Comparison of ENCODE assay signal across 20 cellular contexts in the genomic region with DNA sequence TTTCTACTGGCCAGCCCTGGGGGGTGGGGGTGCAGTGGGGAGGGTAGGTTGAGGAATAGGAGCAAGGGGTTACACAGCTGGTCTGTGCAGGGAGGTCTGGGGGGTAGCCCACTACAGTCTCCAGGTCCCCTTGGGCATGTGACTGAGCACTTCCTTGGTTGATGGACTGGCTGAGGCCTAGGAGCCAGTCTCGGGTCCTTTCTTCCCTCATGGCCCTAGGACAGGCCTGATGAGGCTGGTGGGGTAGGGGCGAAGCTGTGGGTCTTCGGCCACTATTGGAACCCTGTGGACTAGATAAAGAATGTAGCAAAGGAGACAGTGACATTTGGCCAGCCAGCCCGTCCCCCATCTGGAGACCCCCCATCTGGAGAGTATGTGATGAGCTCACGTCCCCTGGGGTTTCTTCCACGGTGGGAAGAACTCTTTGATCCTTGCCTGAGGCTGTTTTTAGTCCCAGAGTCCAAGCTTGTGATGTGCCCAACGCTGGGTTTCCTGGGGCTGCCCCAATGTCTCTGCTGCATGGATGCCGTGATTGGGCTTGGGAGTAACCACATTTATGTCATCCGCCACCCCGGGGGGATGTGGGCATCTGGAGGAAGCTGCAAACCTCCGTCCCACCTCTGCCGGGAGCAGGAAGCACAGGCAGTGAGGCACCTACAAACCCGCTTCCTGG. TPM values are rescaled to one million over a fixed set of nuclear protein-coding genes. Genes with fewer than 3 reads are reported as not detected.
DNase-seq lines count a peak whose midpoint lies in the region; ATAC-seq, FAIRE-seq and TF ChIP-seq lines count a peak whose summit lies in the region.
"Had no signal": no experiment of that assay in that cellular context is flagged by ENCODE, and none has a peak within 500 bp of the region (broad histone marks: within the 10 kb centered on the region; RNA-seq: fewer than 3 reads in every experiment).

No MANE protein-coding gene starts in this region.

- H3K36me3 ChIP-seq in DND-41 (ENCODE audit: insufficient read depth, low read length) (no peaks in the 10 kb centered on the region), H1 (ENCODE audit: control insufficient read depth in 2 of 4, insufficient read depth in 4 of 4, low read length in 3 of 4) (no peaks in the 10 kb centered on the region), HepG2 (replicated peaks in 1 of 2; ENCODE audit: control insufficient read depth in 1 of 2, insufficient read depth in 2 of 2, low read length in 2 of 2) (no peaks in the 10 kb centered on the region), mesendoderm (ENCODE audit: control insufficient read depth, insufficient read depth, low read length) (no peaks in the 10 kb centered on the region)

- H2AK5ac ChIP-seq in H1 (ENCODE audit: low read depth, low read length) (no peak overlapping the region; the same call in 1 of the 2 replicates), mesendoderm (ENCODE audit: low read length) (no peak overlapping the region)

- 86% methylated on average over 12 of the region's 13 CpGs; no CpG with 5 or more reads in 1 of the 2 experiments for WGBS in H1 (ENCODE audit: extremely low coverage in 1 of 2, insufficient coverage in 1 of 2, insufficient read length in 1 of 2, insufficient replicate concordance in 2 of 2, low coverage in 1 of 2, low lambda C conversion rate in 2 of 2, missing lambda C conversion rate in 1 of 2), 2 experiments
- 39% methylated on average over 11 of the region's 13 CpGs for WGBS in HepG2 (ENCODE audit: low lambda C conversion rate)
- no CpG with 5 or more reads among the region's 13 CpGs for WGBS in mesendoderm (ENCODE audit: extremely low coverage, insufficient coverage, low lambda C conversion rate)

- H4K5ac ChIP-seq in H1 (ENCODE audit: insufficient read length, low read depth, low read length) (no peak overlapping the region), mesendoderm (ENCODE audit: low read length) (no peak overlapping the region)

- H3K14ac ChIP-seq in H1 (ENCODE audit: insufficient read length) = no peak overlapping the region

- in situ Hi-C loops in HepG2 (cut with HindIII; ENCODE audit: extremely low pct_ligation_motif_present, low pct_unique_long_range_greater_than_20kb) = no loop called here

- H3K9me3 ChIP-seq in DND-41 (ENCODE audit: insufficient read depth, low read length, severe bottlenecking) (peaks cover 5% of the 10 kb centered on the region), T-helper 17 cell (ENCODE audit: control insufficient read depth, low read length, poor library complexity, severe bottlenecking) (no peaks in the 10 kb centered on the region), H1 (ENCODE audit: insufficient read depth in 2 of 2, low read depth in 1 of 2, low read length in 1 of 2) (no peaks in the 10 kb centered on the region), HepG2 (ENCODE audit: low read length) (no peaks in the 10 kb centered on the region)

- no peak overlapping the region for H3K27ac ChIP-seq in DND-41 (ENCODE audit: low read length)
- H3K27ac ChIP-seq in H1 (ENCODE audit: low read depth, low read length) = no peak overlapping the region
- no peak overlapping the region for H3K27ac ChIP-seq in HepG2 (ENCODE audit: extremely low read length, insufficient read depth, low read length)
- no peak overlapping the region for H3K27ac ChIP-seq in mesendoderm (ENCODE audit: low read depth, low read length)
- H3K27ac ChIP-seq: 22Rv1, PC-9 had no signal

- H3K4me3 Mint-ChIP-seq in T-helper 17 cell = peak overlapping the region; percentile 67
- H3K4me3 Mint-ChIP-seq: dendritic cell treated with granulocyte-macrophage colony-stimulating factor and Interleukin-4, amounts not matched to agents 40 ng/mL and 50 ng/mL, for 4 days; type B pancreatic cell had no signal

- H3K23ac ChIP-seq in H1 (ENCODE audit: insufficient read length) (no peak overlapping the region), mesendoderm (ENCODE audit: low read length) (no peak overlapping the region)

- no peak overlapping the region for H3K18ac ChIP-seq in H1 (ENCODE audit: extremely low read depth, low read length)
- no peak overlapping the region for H3K18ac ChIP-seq in mesendoderm (ENCODE audit: low read length)

- POLR2A ChIA-PET in H1 (lab: Charles Lee; ENCODE audit: partially characterized antibody) = interaction anchor here (1.2 kb wide), 1 partner anchor 14 kb away, joined by 4 read pairs; no protein-coding TSS in a partner anchor
- POLR2A ChIA-PET in HepG2 (lab: Yijun Ruan, JAX) = no interaction called here

- H4K8ac ChIP-seq in H1 (ENCODE audit: extremely low read depth, insufficient read depth, low read length) = no peak overlapping the region; the same call in 1 of the 2 replicates
- no peak overlapping the region for H4K8ac ChIP-seq in mesendoderm (ENCODE audit: low read depth, low read length)

- H3K4ac ChIP-seq in H1 (replicated peaks; ENCODE audit: insufficient read length, low read depth, low read length) (no peak overlapping the region), mesendoderm (ENCODE audit: low read depth, low read length) (no peak overlapping the region)

- H2BK15ac ChIP-seq in H1 (ENCODE audit: low read length) = no peak overlapping the region
- H2BK15ac ChIP-seq in mesendoderm (replicated peaks; ENCODE audit: low read depth) = no peak overlapping the region

- H3K4me2 ChIP-seq in DND-41 (ENCODE audit: insufficient read depth, low read length) = no peak overlapping the region
- H3K4me2 ChIP-seq in H1 (ENCODE audit: insufficient read depth in 1 of 2, low read depth in 2 of 2, low read length in 2 of 2) = no peak overlapping the region
- no peak overlapping the region for H3K4me2 ChIP-seq in HepG2 (ENCODE audit: low read depth, low read length)
- no peak overlapping the region for H3K4me2 ChIP-seq in mesendoderm (ENCODE audit: low read length)
- H3K4me2 ChIP-seq: PC-9 had no signal

- H4K20me1 ChIP-seq in DND-41 (ENCODE audit: insufficient read depth, low read length) = no peaks in the 10 kb centered on the region
- H4K20me1 ChIP-seq in H1 (replicated peaks in 1 of 2; ENCODE audit: control insufficient read depth in 1 of 2, insufficient read depth in 2 of 2, low read length in 2 of 2) = no peaks in the 10 kb centered on the region
- no peaks in the 10 kb centered on the region for H4K20me1 ChIP-seq in HepG2 (ENCODE audit: insufficient read depth, low read length)

- H3K36me3 Mint-ChIP-seq in T-helper 17 cell (ENCODE audit: low read depth) = no peaks in the 10 kb centered on the region
- H3K36me3 Mint-ChIP-seq: type B pancreatic cell had no signal

- H3K4me3 ChIP-seq in DND-41 (ENCODE audit: low read depth in 1 of 2, low read length in 2 of 2) (no peak overlapping the region), H1 (ENCODE audit: extremely low read depth in 1 of 4, insufficient read depth in 2 of 4, low read depth in 3 of 4, low read length in 4 of 4) (no peak overlapping the region), HepG2 (replicated peaks in 1 of 3; ENCODE audit: insufficient read depth in 1 of 3, low read depth in 2 of 3, low read length in 3 of 3) (no peak overlapping the region), mesendoderm (ENCODE audit: low read length) (no peak overlapping the region)
- H3K4me3 ChIP-seq: PC-9 had no signal

- peaks cover 8% of the 10 kb centered on the region for H3K27me3 Mint-ChIP-seq in T-helper 17 cell

- no peak overlapping the region for H3K56ac ChIP-seq in H1 (replicated peaks; ENCODE audit: insufficient read length, low read depth, low read length)
- H3K56ac ChIP-seq in mesendoderm (ENCODE audit: low read length) = no peak overlapping the region

- BruUV-seq in HepG2 (replicated peaks; lab: Mats Ljungman, UMichigan) = no TSS peak

- peaks cover 19% of the 10 kb centered on the region for H3K4me1 Mint-ChIP-seq in T-helper 17 cell

- H3K79me1 ChIP-seq in H1 (ENCODE audit: low read depth, low read length) (no peaks in the 10 kb centered on the region), mesendoderm (ENCODE audit: low read length) (no peaks in the 10 kb centered on the region)

- H2BK5ac ChIP-seq in H1 (ENCODE audit: low read depth, low read length) (no peak overlapping the region), mesendoderm (ENCODE audit: low read length) (no peak overlapping the region)

- H3K27me3 ChIP-seq in DND-41 (ENCODE audit: insufficient read depth, low read length, poor library complexity) (no peaks in the 10 kb centered on the region), H1 (replicated peaks in 1 of 4; ENCODE audit: control insufficient read depth in 3 of 4, extremely low read depth in 1 of 4, insufficient read depth in 3 of 4, low read length in 3 of 4) (no peaks in the 10 kb centered on the region; a peak in 3 of 7 replicates), HepG2 (ENCODE audit: control insufficient read depth in 1 of 2, insufficient read depth in 2 of 2, low read length in 2 of 2) (peaks cover 1 to 31% of the 10 kb centered on the region in 2 experiments; a peak in 2 of 5 replicates), mesendoderm (ENCODE audit: insufficient read depth, low read length, poor library complexity) (no peaks in the 10 kb centered on the region)

- H3K23me2 ChIP-seq in H1 (ENCODE audit: low read depth, low read length) = no peaks in the 10 kb centered on the region; the same call in 1 of the 2 replicates

- DNase-seq in NCI-H82 (lab: John Stamatoyannopoulos, UW) (peak; percentile 20), NCI-H82 treated with DMSO at 0.1 percent for 48 hours (lab: John Stamatoyannopoulos, UW; ENCODE audit: unreplicated experiment) (no peak), DND-41 (peak; percentile 37), T-helper 17 cell (no peak), H1 (ENCODE audit: low read depth in 1 of 2, low spot score in 2 of 2) (no peak), NCI-H1694 treated with DMSO at 0.1 percent for 48 hours (lab: John Stamatoyannopoulos, UW) (no peak), HepG2 (ENCODE audit: low spot score) (no peak), mesendoderm (no peak)
- DNase-seq: activated CD8-positive, alpha-beta memory T cell treated with anti-CD3 and anti-CD28 coated beads, Interleukin-2, amount 50 U/mL, for 4 hours; activated effector memory CD4-positive, alpha-beta T cell treated with Interleukin-2 at 50 U/mL for 16 hours; AML-193; amniotic stem cell; head of caudate nucleus; NCI-H1105 treated with DMSO at 0.1 percent for 48 hours; NCI-H2081 treated with DMSO at 0.1 percent for 48 hours; PC-9; stimulated activated CD4-positive, alpha-beta T cell treated with anti-CD3 and anti-CD28 coated beads, Interleukin-12 subunit alpha, Interleukin-12 subunit beta, amount 100 ng/mL, for 4 hours had no signal

- intact Hi-C loops in HepG2 (cut with micrococcal nuclease; ENCODE audit: unreplicated experiment) = no loop called here

- H3K27ac Mint-ChIP-seq in T-helper 17 cell = peak overlapping the region; percentile 66
- H3K27ac Mint-ChIP-seq: dendritic cell treated with granulocyte-macrophage colony-stimulating factor and Interleukin-4, amounts not matched to agents 40 ng/mL and 50 ng/mL, for 4 days had no signal

- H3K9ac ChIP-seq in DND-41 (ENCODE audit: low read depth, low read length) (no peak overlapping the region), H1 (replicated peaks in 1 of 4; ENCODE audit: extremely low read depth in 1 of 4, low read depth in 3 of 4, low read length in 3 of 4) (no peak overlapping the region), HepG2 (ENCODE audit: insufficient read depth, low read depth, low read length) (no peak overlapping the region), mesendoderm (ENCODE audit: low read length) (no peak overlapping the region)

- H3K79me2 ChIP-seq in DND-41 (ENCODE audit: insufficient read depth, low read length) = no peaks in the 10 kb centered on the region
- H3K79me2 ChIP-seq in H1 (ENCODE audit: control insufficient read depth in 1 of 2, insufficient read depth in 2 of 2, low read length in 2 of 2) = no peaks in the 10 kb centered on the region
- H3K79me2 ChIP-seq in HepG2 (ENCODE audit: insufficient read depth, low read length) = no peaks in the 10 kb centered on the region
- no peaks in the 10 kb centered on the region for H3K79me2 ChIP-seq in mesendoderm (ENCODE audit: control insufficient read depth, insufficient read depth, low read length)

- ATAC-seq in DND-41 (ENCODE audit: insufficient read depth, low read depth) = peak; percentile 62; the same call in 2 of the 3 replicates
- peak; percentile 39 for ATAC-seq in T-helper 17 cell
- ATAC-seq in HepG2 = no peak

- TF ChIP-seq EP300 in H1 (IDR thresholded peaks at IDR 0.05; ENCODE audit: borderline replicate concordance in 1 of 2, low read depth in 2 of 2, low read length in 2 of 2) (no peak), HepG2 (IDR thresholded peaks at IDR 0.05; ENCODE audit: low read depth in 2 of 2, low read length in 2 of 2) (no peak), HepG2 (CRISPR knock-in tag; IDR thresholded peaks at IDR 0.05; ENCODE audit: borderline replicate concordance) (no peak)

- H3K4me1 ChIP-seq in DND-41 (ENCODE audit: insufficient read depth, low read length) (no peaks in the 10 kb centered on the region), H1 (replicated peaks in 1 of 4; ENCODE audit: control insufficient read depth in 3 of 4, insufficient read depth in 4 of 4, low read length in 3 of 4) (peaks cover 0 to 18% (median 11%) of the 10 kb centered on the region in 4 experiments; a peak in 6 of 7 replicates), HepG2 (ENCODE audit: insufficient read depth, low read length) (no peaks in the 10 kb centered on the region), mesendoderm (ENCODE audit: control insufficient read depth, low read depth, low read length) (peaks cover 3% of the 10 kb centered on the region)

- H2BK120ac ChIP-seq in H1 (replicated peaks; ENCODE audit: low read depth, low read length) (no peak overlapping the region), mesendoderm (ENCODE audit: low read depth, low read length) (no peak overlapping the region)

- no peak overlapping the region for H4K91ac ChIP-seq in H1 (replicated peaks; ENCODE audit: insufficient read length, low read length)

- H2BK12ac ChIP-seq in H1 (ENCODE audit: low read depth, low read length) = no peak overlapping the region

- no peak overlapping the region for H2BK20ac ChIP-seq in H1 (ENCODE audit: low read length)

- CTCF ChIA-PET in H1 (lab: Charles Lee; ENCODE audit: partially characterized antibody) = interaction anchor here (0.6 to 59.4 kb wide), 13 partner anchors 0 to 466 kb away, joined by 3 to 1374 read pairs (median 3); partner anchors contain the start of gene NEUROG3
- CTCF ChIA-PET in HepG2 (lab: Yijun Ruan, JAX; ENCODE audit: low intra/inter-chr PET ratio, low total read pairs) = no interaction called here

- TF ChIP-seq CTCF in DND-41 (IDR thresholded peaks at IDR 0.05; ENCODE audit: borderline replicate concordance, extremely low read depth, low read length, poor library complexity, severe bottlenecking) (no peak), H1 (IDR thresholded peaks at IDR 0.05; ENCODE audit: control extremely low read depth in 1 of 3, insufficient read depth in 1 of 3, low read depth in 1 of 3, low read length in 3 of 3) (no peak), HepG2 (CRISPR knock-in tag; IDR thresholded peaks at IDR 0.05) (no peak)

- FAIRE-seq in H1 (lab: Jason Lieb, UNC) (no peak), HepG2 (lab: Jason Lieb, UNC) (no peak)

- TF ChIP-seq POLR2A in H1 (IDR thresholded peaks at IDR 0.05; ENCODE audit: control extremely low read depth in 1 of 2, low read depth in 2 of 2, low read length in 2 of 2) (no peak), HepG2 (IDR thresholded peaks at IDR 0.05; ENCODE audit: insufficient read depth in 1 of 2, low read depth in 2 of 2, low read length in 2 of 2) (no peak)

- TF ChIP-seq RAD21 in H1 (IDR thresholded peaks at IDR 0.05 in 1 of 2, conservative IDR thresholded peaks at IDR 0.05 in 1 of 2; ENCODE audit: low read depth in 2 of 2, low read length in 2 of 2) (no peak), HepG2 (CRISPR knock-in tag; IDR thresholded peaks at IDR 0.05) (no peak)

- no peak overlapping the region for H2AFZ ChIP-seq in DND-41 (ENCODE audit: low read depth, low read length)
- H2AFZ ChIP-seq in H1 (ENCODE audit: low read length) = no peak overlapping the region
- H2AFZ ChIP-seq in HepG2 (ENCODE audit: low read length) = no peak overlapping the region
- H2AFZ ChIP-seq: PC-9 had no signal

RNA-seq across cellular contexts. Expression of gene FAM241B, which starts 20.7 kb away (rescaled TPM):
- total RNA-seq in T-helper 17 cell = 1 to 10 TPM; 8.1 TPM
- total RNA-seq in H1 (2021; fragmentation: NEBNext Ultra II Directional; extraction: Animal tissue kit (Norgen Biotek cat#: 25700)) = 18.6 and 19.3 TPM in 2 replicates
- polyA plus RNA-seq in H1 (2011; rRNA removed) = 29.2 and 30.1 TPM in 2 replicates
- polyA plus RNA-seq in H1 (2011; cell fraction: cytosol; rRNA removed) = 33.7 TPM
- polyA plus RNA-seq in H1 (2011; cell fraction: nucleus; rRNA removed) = 23.0 TPM
- polyA plus RNA-seq in H1 (2012, experiment 1 of 2) = 24.7 to 33.7 TPM (median 28.7 TPM) in 4 replicates
- polyA plus RNA-seq in H1 (2012, experiment 2 of 2) = 21.4 TPM
- polyA plus RNA-seq in H1 (2013, experiment 1 of 2) = 18.9 TPM
- 20.3 TPM for polyA plus RNA-seq in H1 (2013, experiment 2 of 2)
- polyA minus RNA-seq in H1 (2011; rRNA and poly(A)+ RNA removed) = 9.3 and 11.0 TPM in 2 replicates
- polyA minus RNA-seq in H1 (2011; cell fraction: cytosol; rRNA and poly(A)+ RNA removed) = 8.7 TPM
- 14.9 TPM for polyA minus RNA-seq in H1 (2011; cell fraction: nucleus; rRNA and poly(A)+ RNA removed)
- total RNA-seq in HepG2 (2016; rRNA removed; fragmentation: Illumina TruSeq; extraction: Trizol) = 1.9 and 2.0 TPM in 2 replicates
- 1.2 and 1.6 TPM in 2 replicates for total RNA-seq in HepG2 (2016; cell fraction: cytosol; rRNA removed; fragmentation: Illumina TruSeq; extraction: Trizol; ENCODE audit: low read depth)
- 1.4 and 1.8 TPM in 2 replicates for total RNA-seq in HepG2 (2016; cell fraction: insoluble cytoplasmic fraction; rRNA removed; fragmentation: Illumina TruSeq; extraction: Trizol)
- total RNA-seq in HepG2 (2016; cell fraction: membrane; rRNA removed; fragmentation: Illumina TruSeq; extraction: Trizol) = 1.9 and 2.5 TPM in 2 replicates
- 2.2 and 2.3 TPM in 2 replicates for total RNA-seq in HepG2 (2016; cell fraction: nucleus; rRNA removed; fragmentation: Illumina TruSeq; extraction: Trizol)
- polyA plus RNA-seq in HepG2 (2011; rRNA removed) = 4.0 and 5.8 TPM in 2 replicates
- 4.4 and 5.3 TPM in 2 replicates for polyA plus RNA-seq in HepG2 (2011; cell fraction: cytosol; rRNA removed)
- polyA plus RNA-seq in HepG2 (2011; cell fraction: nucleus; rRNA removed) = 2.9 and 4.9 TPM in 2 replicates
- polyA plus RNA-seq in HepG2 (2012) = 2.2 and 3.5 TPM in 2 replicates
- polyA plus RNA-seq in HepG2 (2016; cell fraction: cytosol; fragmentation: Illumina TruSeq; extraction: Trizol; ENCODE audit: low read depth) = 2.6 and 2.8 TPM in 2 replicates
- polyA plus RNA-seq in HepG2 (2016; cell fraction: insoluble cytoplasmic fraction; fragmentation: Illumina TruSeq; extraction: Trizol; ENCODE audit: low read depth) = 4.5 and 5.3 TPM in 2 replicates
- 2.9 TPM in 2 replicates for polyA plus RNA-seq in HepG2 (2016; cell fraction: membrane; fragmentation: Illumina TruSeq; extraction: Trizol; ENCODE audit: low read depth)
- 4.9 and 6.1 TPM in 2 replicates for polyA plus RNA-seq in HepG2 (2016; cell fraction: nucleus; fragmentation: Illumina TruSeq; extraction: Trizol; ENCODE audit: insufficient read depth, low read depth)
- polyA minus RNA-seq in HepG2 (2011; rRNA and poly(A)+ RNA removed; ENCODE audit: low replicate concordance) = 7.1 and 10.4 TPM in 2 replicates
- polyA minus RNA-seq in HepG2 (2011; cell fraction: cytosol; rRNA and poly(A)+ RNA removed) = 0.99 TPM in 1 of 2 replicates, not detected in the other
- 2.6 and 4.7 TPM in 2 replicates for polyA minus RNA-seq in HepG2 (2011; cell fraction: nucleus; rRNA and poly(A)+ RNA removed)
- polyA plus RNA-seq in mesendoderm (2013, experiment 1 of 2) = 16.2 TPM
- 16.9 TPM for polyA plus RNA-seq in mesendoderm (2013, experiment 2 of 2)

Comparison
In these comparisons a context has a peak if more than half of its experiments do, and no peak if none do; other contexts are left out.
1. DNase-seq: peak in NCI-H82 (single experiment) and DND-41 (single experiment); none in NCI-H82 treated with DMSO at 0.1 percent for 48 hours (single experiment), T-helper 17 cell (0 of 3), H1 (0 of 2), NCI-H1694 treated with DMSO at 0.1 percent for 48 hours (single experiment), HepG2 (single experiment) and mesendoderm (single experiment).